Comparison of ENCODE assay signal across 25 cellular contexts in genomic region chr11:97990162-97990920, GRCh38.
DNase-seq lines count a peak whose midpoint lies in the region; ATAC-seq and TF ChIP-seq lines count a peak whose summit lies in the region.
"Had no signal": no experiment of that assay in that cellular context is flagged by ENCODE, and none has a peak within 500 bp of the region (broad histone marks: within the 10 kb centered on the region; RNA-seq: fewer than 3 reads in every experiment).

No MANE protein-coding gene starts in this region.

- H3K4me3 ChIP-seq in mammary epithelial cell (replicated peaks in 1 of 3; ENCODE audit: insufficient read depth in 1 of 3, low read depth in 2 of 3, low read length in 3 of 3) (no peak overlapping the region), breast epithelium (no peak overlapping the region), fibroblast of pulmonary artery (replicated peaks; ENCODE audit: low read depth, low read length) (no peak overlapping the region)
- H3K4me3 ChIP-seq: prostate gland, uterus had no signal

- H3K9me3 ChIP-seq in mammary epithelial cell (replicated peaks; ENCODE audit: insufficient read depth, low read length) (no peaks in the 10 kb centered on the region), breast epithelium (no peaks in the 10 kb centered on the region)
- H3K9me3 ChIP-seq: neutrophil, prostate gland, uterus had no signal

- H3K9ac ChIP-seq in mammary epithelial cell (ENCODE audit: insufficient read depth, low read length): no peak overlapping the region

- H3K27me3 ChIP-seq in mammary epithelial cell (ENCODE audit: insufficient read depth, low read length): peaks cover 2% of the 10 kb centered on the region
- H3K27me3 ChIP-seq in breast epithelium: no peaks in the 10 kb centered on the region
- H3K27me3 ChIP-seq: neutrophil, uterus had no signal

- TF ChIP-seq CTCF in mammary epithelial cell (conservative IDR thresholded peaks at IDR 0.05 in 1 of 2, IDR thresholded peaks at IDR 0.05 in 1 of 2; ENCODE audit: extremely low read depth in 1 of 2, insufficient read depth in 1 of 2, low read depth in 1 of 2, low read length in 2 of 2) (no peak), breast epithelium (IDR thresholded peaks at IDR 0.05) (no peak), fibroblast of pulmonary artery (IDR thresholded peaks at IDR 0.05; ENCODE audit: low read length, missing control alignments) (no peak)

- no peak overlapping the region for H2AFZ ChIP-seq in mammary epithelial cell (ENCODE audit: low read depth, low read length)

- H3K36me3 ChIP-seq in mammary epithelial cell (ENCODE audit: insufficient read depth, low read length) (no peaks in the 10 kb centered on the region), breast epithelium (no peaks in the 10 kb centered on the region)
- H3K36me3 ChIP-seq: neutrophil, prostate gland, uterus had no signal

- no peak for ATAC-seq in GM21528 (IDR thresholded peaks at IDR 0.05; ENCODE audit: low FRiP score, unreplicated experiment)
- ATAC-seq in GM18505 (IDR thresholded peaks at IDR 0.05; ENCODE audit: unreplicated experiment): no peak
- ATAC-seq: CD8-positive, alpha-beta T cell; left lobe of liver had no signal

- H3K4me2 ChIP-seq in mammary epithelial cell (ENCODE audit: insufficient read depth, low read depth, low read length): no peak overlapping the region

- 5% methylated on average over 4 of the region's 4 CpGs for WGBS in mammary epithelial cell (ENCODE audit: low coverage, missing lambda C conversion rate)

- H4K20me1 ChIP-seq in mammary epithelial cell (ENCODE audit: insufficient read depth, low read length): no peaks in the 10 kb centered on the region

- H3K27ac ChIP-seq in mammary epithelial cell (ENCODE audit: insufficient read depth, low read depth, low read length): no peak overlapping the region
- no peak overlapping the region for H3K27ac ChIP-seq in breast epithelium
- H3K27ac ChIP-seq: neutrophil, prostate gland, uterus, VCaP had no signal

- H3K79me2 ChIP-seq in mammary epithelial cell (ENCODE audit: insufficient read depth, low read length): no peaks in the 10 kb centered on the region

- no TSS peak for BruUV-seq in mammary epithelial cell (replicated peaks; lab: Mats Ljungman, UMichigan)

- peak; percentile 12 for DNase-seq in mammary epithelial cell
- DNase-seq in breast epithelium (ENCODE audit: low spot score in 2 of 2): no peak
- DNase-seq in amniotic epithelial cell (ENCODE audit: low read depth): peak; percentile 81
- peak; percentile 37 for DNase-seq in fibroblast of pulmonary artery (ENCODE audit: low read depth)
- DNase-seq in C1 segment of cervical spinal cord (lab: John Stamatoyannopoulos, UW): no peak
- no peak for DNase-seq in SHP77 treated with DMSO at 0.1 percent for 48 hours (lab: John Stamatoyannopoulos, UW)
- DNase-seq: 8988T; activated CD4-positive, alpha-beta T cell treated with anti-CD3 and anti-CD28 coated beads, Interleukin-2, amount 10 ng/mL, durations not matched to agents 24 days and 14 days; activated T-cell treated with anti-CD3 and anti-CD28 coated beads, Interleukin-2, amount 50 U/mL, for 24 hours; AML-193; CD8-positive, alpha-beta T cell; endodermal cell; KBM-7; mesendoderm; NCI-H1436; NCI-H2081 treated with DMSO at 0.1 percent for 48 hours; NCI-H345; stimulated activated naive CD4-positive, alpha-beta T cell treated with Interleukin-2 at 50 U/mL for 16 hours; uterus had no signal

- H3K4me1 ChIP-seq in mammary epithelial cell (ENCODE audit: insufficient read depth, low read length): no peaks in the 10 kb centered on the region
- H3K4me1 ChIP-seq in breast epithelium: no peaks in the 10 kb centered on the region
- H3K4me1 ChIP-seq: prostate gland, uterus had no signal

- in situ Hi-C loops in mammary epithelial cell (cut with MboI; ENCODE audit: low sequenced_read_pairs in 2 of 2): no loop called here

- dilution Hi-C loops in mammary epithelial cell (cut with HindIII; ENCODE audit: low sequenced_read_pairs): no loop called here

- intact Hi-C loops in mammary epithelial cell (cut with micrococcal nuclease): no loop called here
- intact Hi-C loops in breast epithelium (cut with DNase I; ENCODE audit: low total_unique reads): no loop called here

- TF ChIP-seq POLR2A in breast epithelium (IDR thresholded peaks at IDR 0.05): no peak
- no peak for TF ChIP-seq POLR2A in GM18505 (IDR thresholded peaks at IDR 0.05; ENCODE audit: borderline replicate concordance, extremely low read depth, insufficient read depth, insufficient read length)

- CTCF ChIA-PET in mammary epithelial cell (lab: Charles Lee; ENCODE audit: low non-redundant PET): no interaction called here

Comparison
In these comparisons a context has a peak if more than half of its experiments do, and no peak if none do; other contexts are left out.
1. DNase-seq: peak in mammary epithelial cell (single experiment), amniotic epithelial cell (single experiment) and fibroblast of pulmonary artery (single experiment); none in breast epithelium (0 of 2), C1 segment of cervical spinal cord (0 of 14) and SHP77 treated with DMSO at 0.1 percent for 48 hours (single experiment).